In genomic region chr13:102567857-102568256, GRCh38 we compare ENCODE assay signal across 18 cellular contexts. TPM values are rescaled to one million over a fixed set of nuclear protein-coding genes. Genes with fewer than 3 reads are reported as not detected.
A peak's percentile ranks its signal among the peaks of the same experiment; 100 is the strongest.
DNase-seq lines count a peak whose midpoint lies in the region; ATAC-seq and TF ChIP-seq lines count a peak whose summit lies in the region.
"Had no signal": no experiment of that assay in that cellular context is flagged by ENCODE, and none has a peak within 500 bp of the region (broad histone marks: within the 10 kb centered on the region; RNA-seq: fewer than 3 reads in every experiment).

No MANE protein-coding gene starts in this region.

- no peaks in the 10 kb centered on the region for H3K4me1 ChIP-seq in HEK293 (ENCODE audit: control insufficient read depth, insufficient read depth, low read length)
- H3K4me1 ChIP-seq in foreskin keratinocyte = no peaks in the 10 kb centered on the region
- H3K4me1 ChIP-seq in OCI-LY7 (ENCODE audit: insufficient read depth, low read length, poor library complexity, severe bottlenecking) = no peaks in the 10 kb centered on the region

- H3K36me3 ChIP-seq in HEK293 (ENCODE audit: control insufficient read depth in 2 of 2, insufficient read depth in 1 of 2, low read length in 2 of 2) (no peaks in the 10 kb centered on the region), OCI-LY7 (ENCODE audit: insufficient read depth, low read length) (no peaks in the 10 kb centered on the region)

- H2AFZ ChIP-seq in OCI-LY7 (ENCODE audit: low read length) = no peak overlapping the region

- H3K4me2 ChIP-seq in OCI-LY7 (ENCODE audit: low read length) = no peak overlapping the region

- H3K27me3 ChIP-seq in foreskin keratinocyte = peaks cover 33% of the 10 kb centered on the region

- BruUV-seq in OCI-LY7 (replicated peaks; lab: Mats Ljungman, UMichigan) = no TSS peak

- POLR2A ChIA-PET in HEK293 (lab: Yijun Ruan, JAX) (interaction anchor here (1.8 kb wide), 1 partner anchor 278 kb away, joined by 4 read pairs; the partner anchor contains the start of gene ERCC5), WTC11 (lab: Charles Lee) (no interaction called here), OCI-LY7 (lab: Charles Lee) (no interaction called here)

- intact Hi-C loops in OCI-LY7 (cut with micrococcal nuclease; ENCODE audit: unreplicated experiment) = no loop called here
- intact Hi-C loops in activated T-helper 1 cell treated with anti-CD3 and anti-CD28 coated beads, Interleukin-12 subunit alpha, Interleukin-12 subunit beta, Interleukin-2, Interleukin-4 antibody, amounts not matched to agents 30 ng/mL and 10 ng/mL and 1 ng/mL, durations not matched to agents 14 hours and 24 hours and 36 hours (cut with micrococcal nuclease) = no loop called here

- H3K79me2 ChIP-seq in OCI-LY7 (ENCODE audit: insufficient read depth, low read depth, low read length) = no peaks in the 10 kb centered on the region

- no peak overlapping the region for H3K27ac Mint-ChIP-seq in WTC11
- no peak overlapping the region for H3K27ac Mint-ChIP-seq in activated T-helper 1 cell treated with anti-CD3 and anti-CD28 coated beads, Interleukin-12 subunit alpha, Interleukin-12 subunit beta, Interleukin-2, Interleukin-4 antibody, amounts not matched to agents 30 ng/mL and 10 ng/mL and 1 ng/mL, durations not matched to agents 14 hours and 24 hours and 36 hours
- H3K27ac Mint-ChIP-seq: CD8-positive, alpha-beta T cell had no signal

- H3K4me3 Mint-ChIP-seq in WTC11 = no peak overlapping the region
- no peak overlapping the region for H3K4me3 Mint-ChIP-seq in activated T-helper 1 cell treated with anti-CD3 and anti-CD28 coated beads, Interleukin-12 subunit alpha, Interleukin-12 subunit beta, Interleukin-2, Interleukin-4 antibody, amounts not matched to agents 30 ng/mL and 10 ng/mL and 1 ng/mL, durations not matched to agents 14 hours and 24 hours and 36 hours
- H3K4me3 Mint-ChIP-seq: CD8-positive, alpha-beta T cell had no signal

- H3K9me3 Mint-ChIP-seq in WTC11 = no peaks in the 10 kb centered on the region
- no peaks in the 10 kb centered on the region for H3K9me3 Mint-ChIP-seq in activated T-helper 1 cell treated with anti-CD3 and anti-CD28 coated beads, Interleukin-12 subunit alpha, Interleukin-12 subunit beta, Interleukin-2, Interleukin-4 antibody, amounts not matched to agents 30 ng/mL and 10 ng/mL and 1 ng/mL, durations not matched to agents 14 hours and 24 hours and 36 hours
- H3K9me3 Mint-ChIP-seq: CD8-positive, alpha-beta T cell had no signal

- peaks cover 6% of the 10 kb centered on the region; the same call in 1 of the 2 replicates for H3K4me1 Mint-ChIP-seq in WTC11
- H3K4me1 Mint-ChIP-seq in activated T-helper 1 cell treated with anti-CD3 and anti-CD28 coated beads, Interleukin-12 subunit alpha, Interleukin-12 subunit beta, Interleukin-2, Interleukin-4 antibody, amounts not matched to agents 30 ng/mL and 10 ng/mL and 1 ng/mL, durations not matched to agents 14 hours and 24 hours and 36 hours (ENCODE audit: low read depth) = no peaks in the 10 kb centered on the region

- no peaks in the 10 kb centered on the region for H3K9me2 ChIP-seq in OCI-LY7 (ENCODE audit: insufficient read depth, low read length)

- H4K20me1 ChIP-seq in OCI-LY7 (ENCODE audit: insufficient read depth, low read length) = no peaks in the 10 kb centered on the region

- DNase-seq in WTC11 (ENCODE audit: low spot score) (no peak), foreskin keratinocyte (no peak), OCI-LY7 (ENCODE audit: low spot score) (no peak)
- DNase-seq in activated CD8-positive, alpha-beta memory T cell treated with anti-CD3 and anti-CD28 coated beads, Interleukin-2, amount 50 U/mL, for 48 hours = no peak
- DNase-seq in activated T-helper 1 cell treated with anti-CD3 and anti-CD28 coated beads, Interleukin-12 subunit alpha, Interleukin-12 subunit beta, Interleukin-2, Interleukin-4 antibody, amounts not matched to agents 30 ng/mL and 10 ng/mL and 1 ng/mL, durations not matched to agents 14 hours and 24 hours and 36 hours (ENCODE audit: low spot score) = no peak
- no peak for DNase-seq in activated CD4-positive, alpha-beta T cell treated with anti-CD3 and anti-CD28 coated beads for 4 hours
- DNase-seq: ACHN; C1 segment of cervical spinal cord; CD8-positive, alpha-beta T cell; GOT3; KBM-7; MM.1S; NCI-H1048; NCI-H1436; NCI-H1930; NCI-H69 had no signal

- TF ChIP-seq CTCF in HEK293 (tag by site-specific recombination; IDR thresholded peaks at IDR 0.05) (no peak), WTC11 (IDR thresholded peaks at IDR 0.05) (no peak), foreskin keratinocyte (conservative IDR thresholded peaks at IDR 0.05) (no peak), OCI-LY7 (conservative IDR thresholded peaks at IDR 0.05; ENCODE audit: low read length) (no peak)

- H3K9me3 ChIP-seq in HEK293 (ENCODE audit: control insufficient read depth, insufficient read depth, low read depth, low read length) = no peaks in the 10 kb centered on the region
- H3K9me3 ChIP-seq in OCI-LY7 (ENCODE audit: low read length) = no peaks in the 10 kb centered on the region

- CTCF ChIA-PET in HEK293 (lab: Yijun Ruan, JAX) (interaction anchor here (3.5 kb wide), 1 partner anchor 12 kb away, joined by 18 read pairs; no protein-coding TSS in a partner anchor), WTC11 (lab: Charles Lee) (interaction anchor here (1.0 kb wide), 1 partner anchor 12 kb away, joined by 5 read pairs; no protein-coding TSS in a partner anchor), OCI-LY7 (lab: Charles Lee; ENCODE audit: unreplicated experiment) (no interaction called here)

- peak; percentile 64 for ATAC-seq in WTC11
- peak; percentile 67 for ATAC-seq in foreskin keratinocyte
- ATAC-seq: CD8-positive, alpha-beta T cell had no signal

- peaks cover 2% of the 10 kb centered on the region; the same call in 1 of the 2 replicates for H3K27me3 Mint-ChIP-seq in WTC11 (ENCODE audit: low read depth)
- H3K27me3 Mint-ChIP-seq in activated T-helper 1 cell treated with anti-CD3 and anti-CD28 coated beads, Interleukin-12 subunit alpha, Interleukin-12 subunit beta, Interleukin-2, Interleukin-4 antibody, amounts not matched to agents 30 ng/mL and 10 ng/mL and 1 ng/mL, durations not matched to agents 14 hours and 24 hours and 36 hours (ENCODE audit: insufficient read depth) = peaks cover 23% of the 10 kb centered on the region

- no peak overlapping the region for H3K27ac ChIP-seq in HEK293 (ENCODE audit: extremely low read depth, low read depth, low read length)
- no peak overlapping the region for H3K27ac ChIP-seq in foreskin keratinocyte
- H3K27ac ChIP-seq in OCI-LY7 (ENCODE audit: low read depth, low read length, poor library complexity, severe bottlenecking) = no peak overlapping the region
- H3K27ac ChIP-seq: RWPE1 had no signal

- H3K4me3 ChIP-seq in HEK293 (ENCODE audit: low read depth, low read length) (no peak overlapping the region), OCI-LY7 (ENCODE audit: low read depth, low read length, poor library complexity, severe bottlenecking) (no peak overlapping the region)

- H3K36me3 Mint-ChIP-seq in WTC11 = no peaks in the 10 kb centered on the region
- H3K36me3 Mint-ChIP-seq in activated T-helper 1 cell treated with anti-CD3 and anti-CD28 coated beads, Interleukin-12 subunit alpha, Interleukin-12 subunit beta, Interleukin-2, Interleukin-4 antibody, amounts not matched to agents 30 ng/mL and 10 ng/mL and 1 ng/mL, durations not matched to agents 14 hours and 24 hours and 36 hours (ENCODE audit: low read depth) = no peaks in the 10 kb centered on the region
- H3K36me3 Mint-ChIP-seq: CD8-positive, alpha-beta T cell had no signal

TF ChIP-seq in WTC11, 78 proteins besides CTCF, POLR2A, EP300 and RAD21 (continues in another document):
- TF ChIP-seq ERG (CRISPR knock-in tag; IDR thresholded peaks at IDR 0.05) (no peak), NR2C2 (CRISPR knock-in tag; IDR thresholded peaks at IDR 0.05) (no peak), EMX1 (CRISPR knock-in tag; IDR thresholded peaks at IDR 0.05) (no peak), MLX (CRISPR knock-in tag; IDR thresholded peaks at IDR 0.05) (no peak), GABPB1 (CRISPR knock-in tag; IDR thresholded peaks at IDR 0.05) (no peak), SOX15 (CRISPR knock-in tag; IDR thresholded peaks at IDR 0.05) (no peak)

RNA-seq across cellular contexts. Expression of gene TPP2, which starts 28.9 kb away (rescaled TPM):
- total RNA-seq in WTC11 (2021) (52.9 to 68.3 TPM (median 57.5 TPM) in 3 replicates), foreskin keratinocyte (61.3 and 61.8 TPM in 2 replicates), OCI-LY7 (2022) (36.3 and 39.7 TPM in 2 replicates)
- polyA plus RNA-seq in foreskin keratinocyte = 25.4 and 27.4 TPM in 2 replicates
- 31.1 and 31.4 TPM in 2 replicates for total RNA-seq in OCI-LY7 (2014; rRNA removed; shearing (Covaris generic))
- total RNA-seq in activated T-helper 1 cell treated with anti-CD3 and anti-CD28 coated beads, Interleukin-12 subunit alpha, Interleukin-12 subunit beta, Interleukin-2, Interleukin-4 antibody, amounts not matched to agents 30 ng/mL and 10 ng/mL and 1 ng/mL, durations not matched to agents 14 hours and 24 hours and 36 hours = 77.0 and 78.9 TPM in 2 replicates
